In the genomic region with DNA sequence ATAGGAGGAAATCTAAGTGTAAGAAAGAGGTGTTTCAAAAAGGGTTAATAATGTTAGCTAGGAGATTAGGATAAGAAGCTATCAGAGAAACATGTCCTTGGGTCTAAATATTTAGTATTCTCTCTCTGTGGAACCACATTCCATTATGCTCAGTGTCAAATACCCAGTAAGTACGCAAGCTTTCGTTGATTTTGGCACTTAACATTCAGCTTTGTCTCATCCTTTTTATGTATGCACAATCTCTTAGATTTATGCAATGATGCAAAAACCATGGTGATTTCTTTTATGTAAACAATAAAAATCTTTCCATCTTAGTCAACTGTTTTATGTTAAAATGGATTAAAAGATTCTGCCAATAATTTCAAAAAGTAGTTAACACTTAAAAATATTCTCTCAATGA, we compare ENCODE assay signal across 15 cellular contexts.
DNase-seq lines count a peak whose midpoint lies in the region; ATAC-seq and TF ChIP-seq lines count a peak whose summit lies in the region.
"Had no signal": no experiment of that assay in that cellular context is flagged by ENCODE, and none has a peak within 500 bp of the region (broad histone marks: within the 10 kb centered on the region; RNA-seq: fewer than 3 reads in every experiment).

No MANE protein-coding gene starts in this region.

- H3K36me3 ChIP-seq in ACC112 (ENCODE audit: insufficient read depth, low read length) (no peaks in the 10 kb centered on the region), adipocyte (ENCODE audit: control insufficient read depth, insufficient read depth, low read length, severe bottlenecking) (no peaks in the 10 kb centered on the region), fibroblast of lung (ENCODE audit: control insufficient read depth, insufficient read depth, low read length) (no peaks in the 10 kb centered on the region), osteoblast (ENCODE audit: insufficient read depth, low read length) (no peaks in the 10 kb centered on the region), OCI-LY7 (ENCODE audit: insufficient read depth, low read length) (no peaks in the 10 kb centered on the region), vagina (no peaks in the 10 kb centered on the region)
- H3K36me3 ChIP-seq: HAP-1 had no signal

- no peak overlapping the region for H3K4me3 ChIP-seq in ACC112 (ENCODE audit: low read depth, low read length)
- no peak overlapping the region for H3K4me3 ChIP-seq in adipocyte (ENCODE audit: low read length)
- H3K4me3 ChIP-seq in fibroblast of lung (replicated peaks in 1 of 4; ENCODE audit: control extremely low read depth in 1 of 4, insufficient read depth in 1 of 4, low read depth in 3 of 4, low read length in 4 of 4) = no peak overlapping the region
- H3K4me3 ChIP-seq in osteoblast (ENCODE audit: insufficient read depth, low read length) = no peak overlapping the region
- no peak overlapping the region for H3K4me3 ChIP-seq in OCI-LY7 (ENCODE audit: low read depth, low read length, poor library complexity, severe bottlenecking)
- H3K4me3 ChIP-seq in vagina = no peak overlapping the region
- H3K4me3 ChIP-seq: HAP-1 had no signal

- H4K20me1 ChIP-seq in fibroblast of lung (ENCODE audit: control insufficient read depth, extremely low read depth, insufficient read depth, low read length) (no peaks in the 10 kb centered on the region), osteoblast (ENCODE audit: insufficient read depth, low read length) (no peaks in the 10 kb centered on the region), OCI-LY7 (ENCODE audit: insufficient read depth, low read length) (no peaks in the 10 kb centered on the region)

- POLR2A ChIA-PET in OCI-LY7 (lab: Charles Lee) = interaction anchor here (0.6 kb wide), 1 partner anchor 11 kb away, joined by 4 read pairs; no protein-coding TSS in a partner anchor

- H2AFZ ChIP-seq in ACC112 (ENCODE audit: low read length, unreplicated experiment) (no peak overlapping the region), fibroblast of lung (ENCODE audit: low read length) (no peak overlapping the region), osteoblast (ENCODE audit: low read length) (no peak overlapping the region), OCI-LY7 (ENCODE audit: low read length) (no peak overlapping the region)

- TF ChIP-seq CTCF in fibroblast of lung (conservative IDR thresholded peaks at IDR 0.05 in 1 of 2, IDR thresholded peaks at IDR 0.05 in 1 of 2; ENCODE audit: low read depth in 1 of 2, low read length in 2 of 2) = no peak
- no peak for TF ChIP-seq CTCF in osteoblast (IDR thresholded peaks at IDR 0.05; ENCODE audit: extremely low read depth, low read depth, low read length)
- no peak for TF ChIP-seq CTCF in OCI-LY7 (conservative IDR thresholded peaks at IDR 0.05; ENCODE audit: low read length)
- TF ChIP-seq CTCF in vagina (IDR thresholded peaks at IDR 0.05) = no peak

- TF ChIP-seq POLR2A in vagina (IDR thresholded peaks at IDR 0.05) = no peak

- no TSS peak for BruUV-seq in OCI-LY7 (replicated peaks; lab: Mats Ljungman, UMichigan)

- CTCF ChIA-PET in OCI-LY7 (lab: Charles Lee; ENCODE audit: unreplicated experiment) = interaction anchor here (0.5 kb wide), 1 partner anchor 158 kb away, joined by 18 read pairs; no protein-coding TSS in a partner anchor

- H3K79me2 ChIP-seq in ACC112 (ENCODE audit: control insufficient read depth, insufficient read depth, low read length, unreplicated experiment) (no peaks in the 10 kb centered on the region), fibroblast of lung (ENCODE audit: control insufficient read depth, insufficient read depth, low read length) (no peaks in the 10 kb centered on the region), osteoblast (ENCODE audit: insufficient read depth, low read length) (no peaks in the 10 kb centered on the region), OCI-LY7 (ENCODE audit: insufficient read depth, low read depth, low read length) (no peaks in the 10 kb centered on the region)

- no peaks in the 10 kb centered on the region for H3K9me3 ChIP-seq in adipocyte (ENCODE audit: control insufficient read depth, low read length)
- no peaks in the 10 kb centered on the region for H3K9me3 ChIP-seq in fibroblast of lung (ENCODE audit: control insufficient read depth, insufficient read depth, low read depth, low read length)
- no peaks in the 10 kb centered on the region for H3K9me3 ChIP-seq in osteoblast (ENCODE audit: low read depth, low read length)
- H3K9me3 ChIP-seq in OCI-LY7 (ENCODE audit: low read length) = no peaks in the 10 kb centered on the region
- H3K9me3 ChIP-seq in vagina = no peaks in the 10 kb centered on the region
- H3K9me3 ChIP-seq: HAP-1 had no signal

- no peaks in the 10 kb centered on the region for H3K9me2 ChIP-seq in OCI-LY7 (ENCODE audit: insufficient read depth, low read length)

- H3K27ac ChIP-seq in ACC112 (ENCODE audit: low read depth, low read length) = 0 out of 2 replicates have a peak overlapping the region, but pooled peaks have one; percentile 41
- no peak overlapping the region for H3K27ac ChIP-seq in fibroblast of lung (ENCODE audit: insufficient read depth, low read length)
- peak overlapping the region; percentile 29 for H3K27ac ChIP-seq in osteoblast (ENCODE audit: low read depth, low read length)
- no peak overlapping the region for H3K27ac ChIP-seq in OCI-LY7 (ENCODE audit: low read depth, low read length, poor library complexity, severe bottlenecking)
- no peak overlapping the region for H3K27ac ChIP-seq in vagina

- no peak overlapping the region for H3K4me2 ChIP-seq in fibroblast of lung (ENCODE audit: extremely low read depth, insufficient read depth, low read length)
- H3K4me2 ChIP-seq in osteoblast (ENCODE audit: insufficient read depth, low read length) = no peak overlapping the region
- H3K4me2 ChIP-seq in OCI-LY7 (ENCODE audit: low read length) = no peak overlapping the region

- no peak overlapping the region for H3K9ac ChIP-seq in adipocyte (ENCODE audit: low read length)
- H3K9ac ChIP-seq in fibroblast of lung (ENCODE audit: insufficient read depth, low read length) = no peak overlapping the region

- DNase-seq in adipocyte (ENCODE audit: low read depth) (peak; percentile 57), fibroblast of lung (ENCODE audit: low read depth in 2 of 2) (peak; percentile 47 to 64), osteoblast (ENCODE audit: insufficient read length, low spot score, missing footprints) (no peak), OCI-LY7 (ENCODE audit: low spot score) (no peak), vagina (ENCODE audit: extremely low spot score in 2 of 2) (no peak)
- DNase-seq: 8988T; C1 segment of cervical spinal cord; Calu3; CD4-positive, alpha-beta T cell; DMS 273 treated with DMSO at 0.1 percent for 48 hours; DMS79 treated with DMSO at 0.1 percent for 48 hours; EL had no signal

- peaks cover 10% of the 10 kb centered on the region for H3K4me1 ChIP-seq in ACC112 (ENCODE audit: control insufficient read depth, insufficient read depth, low read length, unreplicated experiment)
- no peaks in the 10 kb centered on the region for H3K4me1 ChIP-seq in adipocyte (ENCODE audit: control insufficient read depth, insufficient read depth, low read length)
- peaks cover 3% of the 10 kb centered on the region for H3K4me1 ChIP-seq in fibroblast of lung (ENCODE audit: control insufficient read depth, extremely low read depth, insufficient read depth, low read length)
- no peaks in the 10 kb centered on the region for H3K4me1 ChIP-seq in osteoblast (ENCODE audit: insufficient read depth, low read length)
- H3K4me1 ChIP-seq in OCI-LY7 (ENCODE audit: insufficient read depth, low read length, poor library complexity, severe bottlenecking) = no peaks in the 10 kb centered on the region
- no peaks in the 10 kb centered on the region for H3K4me1 ChIP-seq in vagina

- intact Hi-C loops in OCI-LY7 (cut with micrococcal nuclease; ENCODE audit: unreplicated experiment) (no loop called here), vagina (cut with DNase I) (no loop called here)

- no peak for ATAC-seq in GM18873 (IDR thresholded peaks at IDR 0.05; ENCODE audit: low FRiP score, unreplicated experiment)

- H3K27me3 ChIP-seq in ACC112 (ENCODE audit: insufficient read depth, low read length) (no peaks in the 10 kb centered on the region), adipocyte (replicated peaks; ENCODE audit: control insufficient read depth, insufficient read depth, low read length) (no peaks in the 10 kb centered on the region), fibroblast of lung (ENCODE audit: control insufficient read depth, insufficient read depth, low read length) (no peaks in the 10 kb centered on the region), osteoblast (ENCODE audit: insufficient read depth, low read length) (no peaks in the 10 kb centered on the region), vagina (no peaks in the 10 kb centered on the region)

Comparison
In these comparisons a context has a peak if more than half of its experiments do, and no peak if none do; other contexts are left out.
1. H3K27ac ChIP-seq: peak in ACC112 (single experiment) and osteoblast (single experiment); none in fibroblast of lung (single experiment), OCI-LY7 (single experiment) and vagina (single experiment).
2. DNase-seq: peak in adipocyte (single experiment) and fibroblast of lung (2 of 2); none in osteoblast (single experiment), OCI-LY7 (single experiment) and vagina (0 of 2).